Comparison of ENCODE assay signal across 8 cellular contexts in genomic region chr21:45152265-45152746, GRCh38.
DNase-seq lines count a peak whose midpoint lies in the region; TF ChIP-seq lines count a peak whose summit lies in the region.

No MANE protein-coding gene starts in this region.

- H3K4me1 Mint-ChIP-seq in immature natural killer cell = peaks cover 27% of the 10 kb centered on the region in 2 donors

- peak; percentile 82 for DNase-seq in GM10266 (ENCODE audit: extremely low spot score)
- peak; percentile 55 to 68 for DNase-seq in SHP77 (lab: John Stamatoyannopoulos, UW)
- peak; percentile 81 for DNase-seq in activated effector memory CD4-positive, alpha-beta T cell treated with anti-CD3 and anti-CD28 coated beads, Interleukin-2, amount 50 U/mL, for 16 hours
- DNase-seq in immature natural killer cell = peak; percentile 56 to 68 (median 65)
- peak; percentile 71 for DNase-seq in stimulated activated CD4-positive, alpha-beta T cell treated with anti-CD3 and anti-CD28 coated beads, Interleukin-4, amount 100 ng/mL, for 24 hours
- DNase-seq in DMS79 (lab: John Stamatoyannopoulos, UW) = no peak
- DNase-seq in DMS79 treated with DMSO at 0.1 percent for 48 hours (lab: John Stamatoyannopoulos, UW) = no peak
- DNase-seq in LoVo (ENCODE audit: low spot score) = no peak

- H3K9me3 Mint-ChIP-seq in immature natural killer cell = no peaks in the 10 kb centered on the region

- peak overlapping the region; percentile 64 to 84 (median 66) for H3K4me3 Mint-ChIP-seq in immature natural killer cell

- TF ChIP-seq CTCF in GM10266 (IDR thresholded peaks at IDR 0.05; ENCODE audit: control insufficient read depth, insufficient read depth, low read depth, missing control alignments) = peak; percentile 85

- H3K36me3 Mint-ChIP-seq in immature natural killer cell = peaks cover 0 to 4% (median 0%) of the 10 kb centered on the region in 3 donors

- H3K27ac Mint-ChIP-seq in immature natural killer cell = peak overlapping the region; percentile 12 to 85 (median 78)

- peaks cover 0 to 7% (median 2%) of the 10 kb centered on the region in 3 donors for H3K27me3 Mint-ChIP-seq in immature natural killer cell (ENCODE audit: low read depth in 3 of 3)

Comparison
In these comparisons a context has a peak if more than half of its experiments do, and no peak if none do; other contexts are left out.
1. DNase-seq: peak in GM10266 (single experiment), SHP77 (2 of 2), activated effector memory CD4-positive, alpha-beta T cell treated with anti-CD3 and anti-CD28 coated beads, Interleukin-2, amount 50 U/mL, for 16 hours (single experiment), immature natural killer cell (3 of 3) and stimulated activated CD4-positive, alpha-beta T cell treated with anti-CD3 and anti-CD28 coated beads, Interleukin-4, amount 100 ng/mL, for 24 hours (single experiment); none in DMS79 (single experiment), DMS79 treated with DMSO at 0.1 percent for 48 hours (single experiment) and LoVo (single experiment).